ENCODE assay signal across 19 cellular contexts in the genomic region with DNA sequence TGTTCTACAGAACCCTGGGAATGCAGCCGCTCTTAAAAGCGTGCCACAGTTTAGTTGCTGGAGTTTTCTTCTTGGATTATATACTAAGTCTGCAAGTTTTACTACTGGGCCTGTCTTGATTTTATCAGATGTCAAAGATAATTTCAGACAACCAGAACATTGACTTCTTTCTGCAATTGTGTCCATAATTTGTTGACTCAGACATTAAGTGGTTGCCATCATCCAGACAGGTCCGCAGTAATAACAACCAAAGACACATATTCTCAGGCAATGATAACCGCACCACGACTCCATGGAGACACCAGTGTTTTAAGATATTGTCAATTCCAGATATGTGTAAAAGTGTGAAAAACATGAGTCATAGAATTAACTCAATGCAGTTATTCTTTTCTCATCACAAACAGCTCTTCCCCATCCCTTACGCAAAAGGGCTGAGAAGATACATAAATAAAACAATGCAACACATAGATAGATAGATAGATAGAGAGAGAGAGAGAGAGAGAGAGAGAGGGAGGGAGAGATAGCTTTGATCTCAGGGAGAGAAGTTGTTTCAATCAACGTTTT.
DNase-seq lines count a peak whose midpoint lies in the region; ATAC-seq and TF ChIP-seq lines count a peak whose summit lies in the region.
"Had no signal": no experiment of that assay in that cellular context is flagged by ENCODE, and none has a peak within 500 bp of the region (broad histone marks: within the 10 kb centered on the region; RNA-seq: fewer than 3 reads in every experiment).

No MANE protein-coding gene starts in this region.

- peak overlapping the region; percentile 66 for H3K4me2 ChIP-seq in smooth muscle cell
- H3K4me2 ChIP-seq: BLaER1 treated with 17β-estradiol and CSF1 and Interleukin-3, amounts not matched to agents 10 nM and 100 nM had no signal

- H3K27ac ChIP-seq in smooth muscle cell (ENCODE audit: low read depth): peak overlapping the region; percentile 92

- H4K20me1 ChIP-seq in smooth muscle cell (ENCODE audit: low read depth): no peaks in the 10 kb centered on the region
- H4K20me1 ChIP-seq: BLaER1 treated with 17β-estradiol and CSF1 and Interleukin-3, amounts not matched to agents 10 nM and 100 nM had no signal

- H3K4me1 ChIP-seq in smooth muscle cell (ENCODE audit: low read depth): no peaks in the 10 kb centered on the region
- H3K4me1 ChIP-seq: BLaER1 treated with 17β-estradiol and CSF1 and Interleukin-3, amounts not matched to agents 10 nM and 100 nM had no signal

- no peak overlapping the region for H2AFZ ChIP-seq in smooth muscle cell (ENCODE audit: low read depth)

- WGBS in smooth muscle cell (ENCODE audit: low lambda C conversion rate): 17% methylated on average over 7 of the region's 7 CpGs

- TF ChIP-seq CTCF in fibroblast of mammary gland (conservative IDR thresholded peaks at IDR 0.05; ENCODE audit: control insufficient read depth, insufficient read depth, low read depth, low read length): no peak
- no peak for TF ChIP-seq CTCF in smooth muscle cell (IDR thresholded peaks at IDR 0.05; ENCODE audit: borderline replicate concordance, insufficient read depth, poor library complexity, severe bottlenecking)

- H3K36me3 ChIP-seq in smooth muscle cell (ENCODE audit: low read depth): no peaks in the 10 kb centered on the region
- H3K36me3 ChIP-seq: BLaER1 treated with 17β-estradiol and CSF1 and Interleukin-3, amounts not matched to agents 10 nM and 100 nM had no signal

- peak overlapping the region; percentile 63 for H3K9ac ChIP-seq in smooth muscle cell (ENCODE audit: low read depth)
- H3K9ac ChIP-seq: BLaER1 treated with 17β-estradiol and CSF1 and Interleukin-3, amounts not matched to agents 10 nM and 100 nM had no signal

- DNase-seq in ELR (ENCODE audit: low read depth) (peak; percentile 23), RPMI7951 (ENCODE audit: low read depth) (peak; percentile 39), fibroblast of mammary gland (ENCODE audit: low read depth) (peak; percentile 19), smooth muscle cell (lab: John Stamatoyannopoulos, UW; ENCODE audit: unreplicated experiment) (no peak), anterior cingulate cortex (lab: John Stamatoyannopoulos, UW) (no peak)
- DNase-seq: CD4-positive, alpha-beta memory T cell; GF-D8; NCI-H1092; NCI-H1436; NCI-H187 treated with DMSO at 0.1 percent for 48 hours; NCI-H2227 treated with DMSO at 0.1 percent for 48 hours; NCI-H524; OCI-M1; RPMI8226; SHP77 treated with DMSO at 0.1 percent for 48 hours had no signal

- H3K27me3 ChIP-seq in smooth muscle cell (ENCODE audit: low read depth): peaks cover 20% of the 10 kb centered on the region
- H3K27me3 ChIP-seq: BLaER1 treated with 17β-estradiol and CSF1 and Interleukin-3, amounts not matched to agents 10 nM and 100 nM had no signal

- no peaks in the 10 kb centered on the region for H3K79me2 ChIP-seq in smooth muscle cell (ENCODE audit: low read depth)

- no peak for ATAC-seq in GM21447 (IDR thresholded peaks at IDR 0.05; ENCODE audit: unreplicated experiment)
- ATAC-seq in GM19023 (IDR thresholded peaks at IDR 0.05; ENCODE audit: unreplicated experiment): no peak
- ATAC-seq: K562 had no signal

- H3K9me3 ChIP-seq in smooth muscle cell (replicated peaks; ENCODE audit: low read depth): no peaks in the 10 kb centered on the region

- no peak overlapping the region for H3K4me3 ChIP-seq in fibroblast of mammary gland (ENCODE audit: control insufficient read depth, low read depth, low read length)
- H3K4me3 ChIP-seq in smooth muscle cell: no peak overlapping the region
- H3K4me3 ChIP-seq: BLaER1 treated with 17β-estradiol and CSF1 and Interleukin-3, amounts not matched to agents 10 nM and 100 nM; K562 had no signal

- peaks cover 8% of the 10 kb centered on the region for H3F3A ChIP-seq in smooth muscle cell (ENCODE audit: low read depth)

Comparison
In these comparisons a context has a peak if more than half of its experiments do, and no peak if none do; other contexts are left out.
1. DNase-seq: peak in ELR (single experiment), RPMI7951 (single experiment) and fibroblast of mammary gland (single experiment); none in smooth muscle cell (single experiment) and anterior cingulate cortex (0 of 58).